ENCODE assay signal across 34 cellular contexts in the genomic region with DNA sequence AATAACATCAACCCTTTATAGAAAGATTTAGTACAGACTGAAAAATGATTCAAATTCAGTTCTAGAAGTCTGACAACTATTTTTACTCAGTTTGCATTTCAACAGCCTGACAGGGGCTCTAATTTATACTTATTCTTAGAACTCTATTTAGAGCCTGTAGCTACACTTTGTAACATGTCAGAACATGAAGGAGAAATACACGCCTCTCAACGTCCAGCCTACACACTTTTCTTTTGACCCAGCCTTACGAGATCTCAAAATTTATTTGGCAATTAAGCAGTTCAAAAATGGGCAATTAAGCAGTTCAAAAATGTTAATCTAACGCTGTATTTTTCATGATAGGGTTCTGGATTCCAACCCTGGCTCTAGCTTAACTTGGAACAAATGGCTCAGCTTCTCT.
A peak's percentile ranks its signal among the peaks of the same experiment; 100 is the strongest.
DNase-seq lines count a peak whose midpoint lies in the region; ATAC-seq and TF ChIP-seq lines count a peak whose summit lies in the region.
"Had no signal": no experiment of that assay in that cellular context is flagged by ENCODE, and none has a peak within 500 bp of the region (broad histone marks: within the 10 kb centered on the region; RNA-seq: fewer than 3 reads in every experiment).

No MANE protein-coding gene starts in this region.

- BruUV-seq in mammary epithelial cell (replicated peaks; lab: Mats Ljungman, UMichigan): no TSS peak

- no peaks in the 10 kb centered on the region for H3K79me2 ChIP-seq in mammary epithelial cell (ENCODE audit: insufficient read depth, low read length)

- CTCF ChIA-PET in mammary epithelial cell (lab: Charles Lee; ENCODE audit: low non-redundant PET): no interaction called here

- intact Hi-C loops in left ventricle myocardium inferior (cut with micrococcal nuclease) (no loop called here), heart left ventricle (cut with DNase I) (no loop called here), mammary epithelial cell (cut with micrococcal nuclease) (no loop called here), vagina (cut with DNase I) (no loop called here), tibial artery (cut with DNase I; ENCODE audit: low total_unique reads) (no loop called here)

- ATAC-seq in heart left ventricle: no peak
- ATAC-seq in memory B cell (ENCODE audit: low read depth): no peak
- ATAC-seq: esophagus mucosa, natural killer cell, Right ventricle myocardium inferior, SK-N-SH treated with all-trans-retinoic acid at 6 μM for 48 hours, upper lobe of right lung had no signal

- DNase-seq in left ventricle myocardium inferior: no peak
- DNase-seq in heart left ventricle: no peak
- peak; percentile 42 for DNase-seq in mammary epithelial cell
- no peak for DNase-seq in memory B cell (ENCODE audit: low spot score in 2 of 2)
- DNase-seq in vagina (ENCODE audit: extremely low spot score in 2 of 2): no peak
- DNase-seq in HuH-7.5 (ENCODE audit: low spot score): no peak
- no peak for DNase-seq in endodermal cell
- DNase-seq in tibial artery: no peak
- DNase-seq: activated CD4-positive, alpha-beta T cell treated with anti-CD3 and anti-CD28 coated beads, Interleukin-2, amount 50 U/mL, for 1 hour; COR-L47; effector memory CD4-positive, alpha-beta T cell; foreskin fibroblast; kidney; natural killer cell; NCI-H1436; NCI-H2081; NCI-H2227 treated with DMSO at 0.1 percent for 48 hours; NCI-H526 treated with DMSO at 0.1 percent for 48 hours; NK-92 treated with Interleukin-12 subunit alpha and Interleukin-12 subunit beta, amount 100 ng/mL, for 24 hours; occipital lobe; stimulated activated naive CD4-positive, alpha-beta T cell; T-helper 9 cell; upper lobe of right lung; WERI-Rb-1 had no signal

- dilution Hi-C loops in mammary epithelial cell (cut with HindIII; ENCODE audit: low sequenced_read_pairs): no loop called here

- H3K4me3 Mint-ChIP-seq in memory B cell (no peak overlapping the region), endodermal cell (no peak overlapping the region)
- H3K4me3 Mint-ChIP-seq: activated naive CD8-positive, alpha-beta T cell; natural killer cell had no signal

- H3K27ac Mint-ChIP-seq in memory B cell (peak overlapping the region; percentile 81), endodermal cell (no peak overlapping the region)
- H3K27ac Mint-ChIP-seq: activated naive CD8-positive, alpha-beta T cell; activated T-helper 2 cell treated with anti-CD3 and anti-CD28 coated beads, Interferon-gamma antibody, Interleukin-2, Interleukin-4, amounts not matched to agents 10 μg/mL and 5 μg/mL and 100 μg/mL, durations not matched to agents 14 hours and 24 hours and 36 hours had no signal

- whole genome bisulfite sequencing in heart left ventricle, 4 donors: 78 to 83% (median 80%) methylated on average over 4 of the region's 4 CpGs
- 2% methylated on average over 4 of the region's 4 CpGs for WGBS in mammary epithelial cell (ENCODE audit: low coverage, missing lambda C conversion rate)
- WGBS in endodermal cell (ENCODE audit: insufficient coverage in 1 of 2, insufficient read length in 1 of 2), 2 experiments: 94 to 98% methylated on average over 4 of the region's 4 CpGs

- H3K36me3 Mint-ChIP-seq in memory B cell (peaks cover 37% of the 10 kb centered on the region), endodermal cell (ENCODE audit: low read depth) (peaks cover 43% of the 10 kb centered on the region)

- TF ChIP-seq CTCF in left ventricle myocardium inferior (IDR thresholded peaks at IDR 0.05; ENCODE audit: borderline replicate concordance) (no peak), heart left ventricle (IDR thresholded peaks at IDR 0.05) (no peak), mammary epithelial cell (conservative IDR thresholded peaks at IDR 0.05 in 1 of 2, IDR thresholded peaks at IDR 0.05 in 1 of 2; ENCODE audit: extremely low read depth in 1 of 2, insufficient read depth in 1 of 2, low read depth in 1 of 2, low read length in 2 of 2) (no peak), vagina (IDR thresholded peaks at IDR 0.05) (no peak), endodermal cell (conservative IDR thresholded peaks at IDR 0.05) (no peak), tibial artery (IDR thresholded peaks at IDR 0.05) (no peak)

- peak overlapping the region; percentile 60 for H3K4me2 ChIP-seq in mammary epithelial cell (ENCODE audit: insufficient read depth, low read depth, low read length)
- H3K4me2 ChIP-seq: KMS-11 had no signal

- H3K27me3 ChIP-seq in left ventricle myocardium inferior (ENCODE audit: low read depth) (no peaks in the 10 kb centered on the region), heart left ventricle (no peaks in the 10 kb centered on the region), mammary epithelial cell (ENCODE audit: insufficient read depth, low read length) (no peaks in the 10 kb centered on the region), vagina (no peaks in the 10 kb centered on the region), endodermal cell (ENCODE audit: control insufficient read depth, insufficient read depth, low read length, poor library complexity, severe bottlenecking) (no peaks in the 10 kb centered on the region), tibial artery (no peaks in the 10 kb centered on the region)
- H3K27me3 ChIP-seq: BLaER1, cardiac muscle cell, upper lobe of right lung had no signal

- H3K4me1 ChIP-seq in left ventricle myocardium inferior (peaks cover 93% of the 10 kb centered on the region), heart left ventricle (peaks cover 12 to 72% (median 49%) of the 10 kb centered on the region in 12 donors), mammary epithelial cell (ENCODE audit: insufficient read depth, low read length) (peaks cover 36% of the 10 kb centered on the region), vagina (peaks cover 40% of the 10 kb centered on the region), endodermal cell (ENCODE audit: control insufficient read depth, insufficient read depth, low read length) (peaks cover 10% of the 10 kb centered on the region), tibial artery (peaks cover 5 to 51% (median 42%) of the 10 kb centered on the region in 4 donors)

- H3K4me3 ChIP-seq in left ventricle myocardium inferior (no peak overlapping the region), heart left ventricle (no peak overlapping the region), mammary epithelial cell (replicated peaks in 1 of 3; ENCODE audit: insufficient read depth in 1 of 3, low read depth in 2 of 3, low read length in 3 of 3) (no peak overlapping the region), vagina (no peak overlapping the region), endodermal cell (ENCODE audit: low read length) (no peak overlapping the region), tibial artery (no peak overlapping the region)
- H3K4me3 ChIP-seq: BLaER1, cardiac muscle cell, coronary artery, upper lobe of right lung had no signal

- peaks cover 17% of the 10 kb centered on the region for H3K4me1 Mint-ChIP-seq in memory B cell
- H3K4me1 Mint-ChIP-seq in endodermal cell: peaks cover 29% of the 10 kb centered on the region

- H3K9me3 ChIP-seq in left ventricle myocardium inferior (replicated peaks): no peaks in the 10 kb centered on the region
- H3K9me3 ChIP-seq in heart left ventricle: no peaks in the 10 kb centered on the region
- no peaks in the 10 kb centered on the region for H3K9me3 ChIP-seq in mammary epithelial cell (replicated peaks; ENCODE audit: insufficient read depth, low read length)
- H3K9me3 ChIP-seq in vagina: no peaks in the 10 kb centered on the region
- H3K9me3 ChIP-seq in endodermal cell (ENCODE audit: control insufficient read depth, low read length): no peaks in the 10 kb centered on the region
- H3K9me3 ChIP-seq in tibial artery: no peaks in the 10 kb centered on the region
- H3K9me3 ChIP-seq: BLaER1, upper lobe of right lung had no signal

- H3K9ac ChIP-seq in mammary epithelial cell (ENCODE audit: insufficient read depth, low read length) (no peak overlapping the region), endodermal cell (ENCODE audit: extremely low read depth, low read length, poor library complexity, severe bottlenecking) (no peak overlapping the region)
- H3K9ac ChIP-seq: KMS-11 had no signal

- H3K36me3 ChIP-seq in left ventricle myocardium inferior (peaks cover 56% of the 10 kb centered on the region), heart left ventricle (peaks cover 0 to 88% (median 46%) of the 10 kb centered on the region in 9 donors), mammary epithelial cell (ENCODE audit: insufficient read depth, low read length) (peaks cover 3% of the 10 kb centered on the region), vagina (peaks cover 0 to 4% of the 10 kb centered on the region in 2 donors), endodermal cell (ENCODE audit: control insufficient read depth, insufficient read depth, low read length) (peaks cover 13% of the 10 kb centered on the region), tibial artery (peaks cover 26 to 38% (median 33%) of the 10 kb centered on the region in 3 donors)
- H3K36me3 ChIP-seq: cardiac muscle cell had no signal

- TF ChIP-seq POLR2A in heart left ventricle (IDR thresholded peaks at IDR 0.05): no peak
- no peak for TF ChIP-seq POLR2A in vagina (IDR thresholded peaks at IDR 0.05)

- in situ Hi-C loops in mammary epithelial cell (cut with MboI; ENCODE audit: low sequenced_read_pairs in 2 of 2): no loop called here

- H2AFZ ChIP-seq in mammary epithelial cell (ENCODE audit: low read depth, low read length): peak overlapping the region; percentile 17

- H3K27me3 Mint-ChIP-seq in memory B cell (no peaks in the 10 kb centered on the region), endodermal cell (ENCODE audit: insufficient read depth) (no peaks in the 10 kb centered on the region)
- H3K27me3 Mint-ChIP-seq: activated naive CD8-positive, alpha-beta T cell had no signal

- H3K9me3 Mint-ChIP-seq in memory B cell: no peaks in the 10 kb centered on the region
- H3K9me3 Mint-ChIP-seq in endodermal cell: no peaks in the 10 kb centered on the region
- H3K9me3 Mint-ChIP-seq: activated T-helper 2 cell treated with anti-CD3 and anti-CD28 coated beads, Interferon-gamma antibody, Interleukin-2, Interleukin-4, amounts not matched to agents 10 μg/mL and 5 μg/mL and 100 μg/mL, durations not matched to agents 14 hours and 24 hours and 36 hours; natural killer cell had no signal

- H3K27ac ChIP-seq in left ventricle myocardium inferior (replicated peaks): peak overlapping the region; percentile 89
- H3K27ac ChIP-seq in heart left ventricle: peak overlapping the region in 1 of 12 donors; percentile 15
- H3K27ac ChIP-seq in mammary epithelial cell (ENCODE audit: insufficient read depth, low read depth, low read length): no peak overlapping the region
- peak overlapping the region; percentile 87 for H3K27ac ChIP-seq in vagina
- no peak overlapping the region for H3K27ac ChIP-seq in endodermal cell (ENCODE audit: low read depth, low read length)
- peak overlapping the region in 1 of 2 donors; percentile 4 for H3K27ac ChIP-seq in tibial artery
- H3K27ac ChIP-seq: BLaER1, cardiac muscle cell, HL-60, KMS-11, upper lobe of right lung, WERI-Rb-1 had no signal

- no peaks in the 10 kb centered on the region for H4K20me1 ChIP-seq in mammary epithelial cell (ENCODE audit: insufficient read depth, low read length)

Comparison
In these comparisons a context has a peak if more than half of its experiments do, and no peak if none do; other contexts are left out.
1. H3K27ac ChIP-seq: peak in left ventricle myocardium inferior (single experiment) and vagina (single experiment); none in mammary epithelial cell (single experiment) and endodermal cell (single experiment).